Comparison of ENCODE assay signal across 14 cellular contexts in the genomic region with DNA sequence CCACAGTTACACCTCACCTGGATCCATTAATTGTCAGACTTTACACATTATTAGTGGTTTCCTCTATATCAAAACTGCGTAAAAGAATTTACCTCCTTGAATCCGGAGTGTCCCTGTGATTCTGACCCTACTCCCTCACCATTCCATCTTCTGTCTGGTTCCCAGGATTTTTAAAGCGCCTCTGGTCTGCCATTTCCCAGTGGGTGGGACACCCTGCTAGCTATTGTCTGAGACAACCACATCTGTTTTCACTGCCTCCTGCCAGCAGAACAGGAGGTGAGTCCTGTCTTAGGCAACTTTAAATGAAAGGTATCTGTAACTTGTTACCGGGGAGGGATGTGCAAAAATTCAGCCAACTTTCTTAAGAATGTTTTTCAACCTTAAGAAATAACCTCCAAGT. TPM values are rescaled to one million over a fixed set of nuclear protein-coding genes. Genes with fewer than 3 reads are reported as not detected.
DNase-seq lines count a peak whose midpoint lies in the region; ATAC-seq and TF ChIP-seq lines count a peak whose summit lies in the region.
"Had no signal": no experiment of that assay in that cellular context is flagged by ENCODE, and none has a peak within 500 bp of the region (broad histone marks: within the 10 kb centered on the region; RNA-seq: fewer than 3 reads in every experiment).

No MANE protein-coding gene starts in this region.

- H4K20me1 ChIP-seq in BLaER1 treated with 17β-estradiol and CSF1 and Interleukin-3, amounts not matched to agents 10 nM and 100 nM, result peaks cover 0 to 27% (median 3%) of the 10 kb centered on the region in 11 experiments; a peak in 8 of 22 replicates

- no peak for DNase-seq in CD8-positive, alpha-beta T cell
- DNase-seq in activated CD8-positive, alpha-beta T cell treated with anti-CD3 and anti-CD28 coated beads, Interleukin-2, amount 10 ng/mL, durations not matched to agents 7 days and 5 days, result no peak
- DNase-seq in effector memory CD4-positive, alpha-beta T cell, result no peak
- no peak for DNase-seq in HPDE6-E6E7 (ENCODE audit: extremely low spot score)
- DNase-seq: activated CD4-positive, CD25-positive, alpha-beta regulatory T cell; heart left ventricle; left lung; NCI-H1092 treated with DMSO at 0.1 percent for 48 hours; OCI-M1; stimulated activated naive CD4-positive, alpha-beta T cell had no signal

- intact Hi-C loops in CD8-positive, alpha-beta T cell (cut with DNase I, micrococcal nuclease), result no loop called here

- H3K9me3 ChIP-seq in BLaER1 treated with 17β-estradiol and CSF1 and Interleukin-3, amounts not matched to agents 10 nM and 100 nM (replicated peaks in 1 of 11), result no peaks in the 10 kb centered on the region
- no peaks in the 10 kb centered on the region for H3K9me3 ChIP-seq in CD8-positive, alpha-beta T cell (ENCODE audit: low read length)
- H3K9me3 ChIP-seq in iPS-20b (ENCODE audit: insufficient read depth, low read depth, low read length), result no peaks in the 10 kb centered on the region
- H3K9me3 ChIP-seq in effector memory CD4-positive, alpha-beta T cell (ENCODE audit: control insufficient read depth, low read length), result no peaks in the 10 kb centered on the region
- H3K9me3 ChIP-seq: heart left ventricle, left lung had no signal

- no peak overlapping the region for H3K27ac Mint-ChIP-seq in CD8-positive, alpha-beta T cell
- H3K27ac Mint-ChIP-seq in activated CD8-positive, alpha-beta T cell treated with anti-CD3 and anti-CD28 coated beads, Interleukin-2, amount 10 ng/mL, durations not matched to agents 7 days and 5 days, result no peak overlapping the region

- H3K4me1 ChIP-seq in BLaER1 treated with 17β-estradiol and CSF1 and Interleukin-3, amounts not matched to agents 10 nM and 100 nM, result peaks cover 7 to 22% (median 15%) of the 10 kb centered on the region in 10 experiments; a peak in 19 of 20 replicates
- H3K4me1 ChIP-seq in CD8-positive, alpha-beta T cell (ENCODE audit: insufficient read depth, low read length), result peaks cover 4% of the 10 kb centered on the region
- peaks cover 11% of the 10 kb centered on the region; the same call in 1 of the 2 replicates for H3K4me1 ChIP-seq in iPS-20b (ENCODE audit: insufficient read depth, low read length)
- H3K4me1 ChIP-seq in effector memory CD4-positive, alpha-beta T cell (ENCODE audit: control insufficient read depth, insufficient read depth, low read length, poor library complexity, severe bottlenecking), result peaks cover 10% of the 10 kb centered on the region

- no peaks in the 10 kb centered on the region for H3K36me3 Mint-ChIP-seq in CD8-positive, alpha-beta T cell
- H3K36me3 Mint-ChIP-seq in activated CD8-positive, alpha-beta T cell treated with anti-CD3 and anti-CD28 coated beads, Interleukin-2, amount 10 ng/mL, durations not matched to agents 7 days and 5 days (ENCODE audit: low read depth), result no peaks in the 10 kb centered on the region

- no peaks in the 10 kb centered on the region for H3K9me3 Mint-ChIP-seq in CD8-positive, alpha-beta T cell
- no peaks in the 10 kb centered on the region for H3K9me3 Mint-ChIP-seq in activated CD8-positive, alpha-beta T cell treated with anti-CD3 and anti-CD28 coated beads, Interleukin-2, amount 10 ng/mL, durations not matched to agents 7 days and 5 days (ENCODE audit: insufficient read depth)

- peaks cover 44% of the 10 kb centered on the region for H3K27me3 Mint-ChIP-seq in CD8-positive, alpha-beta T cell (ENCODE audit: low read depth)
- H3K27me3 Mint-ChIP-seq in activated CD8-positive, alpha-beta T cell treated with anti-CD3 and anti-CD28 coated beads, Interleukin-2, amount 10 ng/mL, durations not matched to agents 7 days and 5 days (ENCODE audit: low read depth), result peaks cover 54% of the 10 kb centered on the region

- peak overlapping the region in 8 of 11 experiments; percentile 73 to 86 (median 82); a peak in 12 of 22 replicates for H3K4me2 ChIP-seq in BLaER1 treated with 17β-estradiol and CSF1 and Interleukin-3, amounts not matched to agents 10 nM and 100 nM

- CTCF ChIA-PET in CD8-positive, alpha-beta T cell (lab: Charles Lee), result no interaction called here
- CTCF ChIA-PET in activated CD8-positive, alpha-beta T cell treated with anti-CD3 and anti-CD28 coated beads, Interleukin-2, amount 10 ng/mL, durations not matched to agents 7 days and 5 days (lab: Charles Lee), result interaction anchor here (1.4 to 1.5 kb wide), 2 partner anchors 37 to 61 kb away, joined by 3 to 4 read pairs; no protein-coding TSS in a partner anchor

- H3K4me3 Mint-ChIP-seq in CD8-positive, alpha-beta T cell, result peak overlapping the region; percentile 33
- H3K4me3 Mint-ChIP-seq in activated CD8-positive, alpha-beta T cell treated with anti-CD3 and anti-CD28 coated beads, Interleukin-2, amount 10 ng/mL, durations not matched to agents 7 days and 5 days, result peak overlapping the region; percentile 8

- H3K9ac ChIP-seq in BLaER1 treated with 17β-estradiol and CSF1 and Interleukin-3, amounts not matched to agents 10 nM and 100 nM, result no peak overlapping the region
- no peak overlapping the region for H3K9ac ChIP-seq in iPS-20b (ENCODE audit: low read depth, low read length)

- H3K4me1 Mint-ChIP-seq in CD8-positive, alpha-beta T cell (ENCODE audit: low read depth), result peaks cover 10% of the 10 kb centered on the region
- peaks cover 15% of the 10 kb centered on the region for H3K4me1 Mint-ChIP-seq in activated CD8-positive, alpha-beta T cell treated with anti-CD3 and anti-CD28 coated beads, Interleukin-2, amount 10 ng/mL, durations not matched to agents 7 days and 5 days (ENCODE audit: low read depth)

- H3K27me3 ChIP-seq in BLaER1 treated with 17β-estradiol and CSF1 and Interleukin-3, amounts not matched to agents 10 nM and 100 nM, result peaks cover 0 to 4% (median 0%) of the 10 kb centered on the region in 11 experiments; a peak in 1 of 22 replicates
- H3K27me3 ChIP-seq in CD8-positive, alpha-beta T cell (ENCODE audit: insufficient read depth, low read length), result peaks cover 4% of the 10 kb centered on the region
- H3K27me3 ChIP-seq in iPS-20b (ENCODE audit: insufficient read depth, low read length), result peaks cover 69% of the 10 kb centered on the region
- peaks cover 8% of the 10 kb centered on the region for H3K27me3 ChIP-seq in effector memory CD4-positive, alpha-beta T cell (replicated peaks; ENCODE audit: control insufficient read depth, insufficient read depth, low read length, poor library complexity, severe bottlenecking)

- POLR2A ChIA-PET in CD8-positive, alpha-beta T cell (lab: Charles Lee), result no interaction called here
- POLR2A ChIA-PET in activated CD8-positive, alpha-beta T cell treated with anti-CD3 and anti-CD28 coated beads, Interleukin-2, amount 10 ng/mL, durations not matched to agents 7 days and 5 days (lab: Charles Lee), result no interaction called here

- H3K4me3 ChIP-seq in BLaER1 treated with 17β-estradiol and CSF1 and Interleukin-3, amounts not matched to agents 10 nM and 100 nM, result no peak overlapping the region
- no peak overlapping the region for H3K4me3 ChIP-seq in CD8-positive, alpha-beta T cell (ENCODE audit: low read depth, low read length)
- peak overlapping the region; percentile 82 for H3K4me3 ChIP-seq in iPS-20b (ENCODE audit: low read length)
- H3K4me3 ChIP-seq in effector memory CD4-positive, alpha-beta T cell (ENCODE audit: insufficient read depth, low read depth, low read length, poor library complexity, severe bottlenecking), result no peak overlapping the region

- no peak for TF ChIP-seq CTCF in CD8-positive, alpha-beta T cell (IDR thresholded peaks at IDR 0.05)

- peaks cover 0 to 17% (median 0%) of the 10 kb centered on the region in 11 experiments; a peak in 4 of 22 replicates for H3K36me3 ChIP-seq in BLaER1 treated with 17β-estradiol and CSF1 and Interleukin-3, amounts not matched to agents 10 nM and 100 nM
- H3K36me3 ChIP-seq in CD8-positive, alpha-beta T cell (ENCODE audit: insufficient read depth, low read length), result no peaks in the 10 kb centered on the region
- no peaks in the 10 kb centered on the region for H3K36me3 ChIP-seq in iPS-20b (ENCODE audit: insufficient read depth, low read depth, low read length)
- H3K36me3 ChIP-seq in effector memory CD4-positive, alpha-beta T cell (ENCODE audit: control insufficient read depth, insufficient read depth, low read length), result no peaks in the 10 kb centered on the region
- H3K36me3 ChIP-seq: heart left ventricle, left lung had no signal

- no peak for ATAC-seq in CD8-positive, alpha-beta T cell
- no peak for ATAC-seq in activated CD8-positive, alpha-beta T cell treated with anti-CD3 and anti-CD28 coated beads, Interleukin-2, amount 10 ng/mL, durations not matched to agents 7 days and 5 days
- ATAC-seq in GM19328 (IDR thresholded peaks at IDR 0.05; ENCODE audit: unreplicated experiment), result no peak
- ATAC-seq: heart left ventricle, left lung had no signal

- H3K27ac ChIP-seq in BLaER1 treated with 17β-estradiol and CSF1 and Interleukin-3, amounts not matched to agents 10 nM and 100 nM, result no peak overlapping the region
- H3K27ac ChIP-seq in CD8-positive, alpha-beta T cell (ENCODE audit: low read depth, low read length), result no peak overlapping the region
- no peak overlapping the region for H3K27ac ChIP-seq in iPS-20b (ENCODE audit: low read length)
- no peak overlapping the region for H3K27ac ChIP-seq in effector memory CD4-positive, alpha-beta T cell (ENCODE audit: insufficient read depth, low read length, poor library complexity, severe bottlenecking)
- H3K27ac ChIP-seq: epithelial cell of prostate, heart left ventricle, left lung had no signal

RNA-seq across cellular contexts. Expression of gene MACROH2A2, which starts 2.3 kb away (rescaled TPM):
- total RNA-seq in CD8-positive, alpha-beta T cell, result 1 to 10 TPM; 2.5 to 2.6 TPM
- 1 to 10 TPM; 6.2 to 7.4 TPM for total RNA-seq in activated CD8-positive, alpha-beta T cell treated with anti-CD3 and anti-CD28 coated beads, Interleukin-2, amount 10 ng/mL, durations not matched to agents 7 days and 5 days
